In genomic region chrX:139158256-139158655, GRCh38 we compare ENCODE assay signal across 13 cellular contexts.
"Had no signal": no experiment of that assay in that cellular context is flagged by ENCODE, and none has a peak within 500 bp of the region (broad histone marks: within the 10 kb centered on the region; RNA-seq: fewer than 3 reads in every experiment).

No MANE protein-coding gene starts in this region.

- H3K4me3 ChIP-seq: dorsolateral prefrontal cortex, sigmoid colon had no signal

- H3K9me3 Mint-ChIP-seq: activated CD4-positive, alpha-beta memory T cell treated with anti-CD3 and anti-CD28 coated beads for 36 hours had no signal

- H3K4me3 Mint-ChIP-seq: activated CD4-positive, alpha-beta memory T cell treated with anti-CD3 and anti-CD28 coated beads for 36 hours; activated naive CD8-positive, alpha-beta T cell treated with anti-CD3 and anti-CD28 coated beads, Interleukin-2, amount 10 ng/mL, durations not matched to agents 7 days and 5 days; activated T-cell treated with anti-CD3 and anti-CD28 coated beads, Interleukin-2, amount 50 U/mL, for 4 hours; naive thymus-derived CD4-positive, alpha-beta T cell had no signal

- H3K27me3 Mint-ChIP-seq: activated CD4-positive, alpha-beta memory T cell treated with anti-CD3 and anti-CD28 coated beads for 36 hours; activated naive CD8-positive, alpha-beta T cell treated with anti-CD3 and anti-CD28 coated beads, Interleukin-2, amount 10 ng/mL, durations not matched to agents 7 days and 5 days had no signal

- H3K27me3 ChIP-seq: foreskin keratinocyte, sigmoid colon had no signal

- H3K4me1 ChIP-seq: foreskin keratinocyte, sigmoid colon had no signal

- H3K27ac Mint-ChIP-seq: activated CD4-positive, alpha-beta memory T cell treated with anti-CD3 and anti-CD28 coated beads for 36 hours; activated naive CD8-positive, alpha-beta T cell treated with anti-CD3 and anti-CD28 coated beads, Interleukin-2, amount 10 ng/mL, durations not matched to agents 7 days and 5 days; naive thymus-derived CD4-positive, alpha-beta T cell had no signal

- H3K4me1 Mint-ChIP-seq: activated naive CD8-positive, alpha-beta T cell treated with anti-CD3 and anti-CD28 coated beads, Interleukin-2, amount 10 ng/mL, durations not matched to agents 7 days and 5 days; naive thymus-derived CD4-positive, alpha-beta T cell had no signal

- ATAC-seq: activated CD4-positive, CD25-positive, alpha-beta regulatory T cell treated with anti-CD3 and anti-CD28 coated beads, Interleukin-2, amount 50 U/mL, for 24 hours; activated T-cell treated with anti-CD3 and anti-CD28 coated beads, Interleukin-2, amount 50 U/mL, for 4 hours; foreskin keratinocyte; naive thymus-derived CD4-positive, alpha-beta T cell had no signal

- DNase-seq: activated CD4-positive, alpha-beta memory T cell treated with anti-CD3 and anti-CD28 coated beads for 36 hours; activated gamma-delta T cell; activated naive CD8-positive, alpha-beta T cell treated with anti-CD3 and anti-CD28 coated beads, Interleukin-2, amount 10 ng/mL, durations not matched to agents 7 days and 5 days; activated T-cell treated with anti-CD3 and anti-CD28 coated beads, Interleukin-2, amount 50 U/mL, for 4 hours; anterior cingulate cortex; dorsolateral prefrontal cortex; foreskin keratinocyte; naive thymus-derived CD4-positive, alpha-beta T cell; sigmoid colon; stimulated activated CD4-positive, alpha-beta T cell treated with anti-CD3 and anti-CD28 coated beads, Interleukin-12 subunit alpha, Interleukin-12 subunit beta, amount 100 ng/mL, for 4 hours; stimulated activated naive CD4-positive, alpha-beta T cell treated with Interleukin-2 at 50 U/mL for 16 hours; T-helper 2 cell had no signal

- H3K9me3 ChIP-seq: sigmoid colon had no signal

- H3K36me3 Mint-ChIP-seq: activated CD4-positive, alpha-beta memory T cell treated with anti-CD3 and anti-CD28 coated beads for 36 hours; activated naive CD8-positive, alpha-beta T cell treated with anti-CD3 and anti-CD28 coated beads, Interleukin-2, amount 10 ng/mL, durations not matched to agents 7 days and 5 days; naive thymus-derived CD4-positive, alpha-beta T cell had no signal

- H3K36me3 ChIP-seq: sigmoid colon had no signal

- H3K27ac ChIP-seq: dorsolateral prefrontal cortex, foreskin keratinocyte, sigmoid colon had no signal
